In the genomic region with DNA sequence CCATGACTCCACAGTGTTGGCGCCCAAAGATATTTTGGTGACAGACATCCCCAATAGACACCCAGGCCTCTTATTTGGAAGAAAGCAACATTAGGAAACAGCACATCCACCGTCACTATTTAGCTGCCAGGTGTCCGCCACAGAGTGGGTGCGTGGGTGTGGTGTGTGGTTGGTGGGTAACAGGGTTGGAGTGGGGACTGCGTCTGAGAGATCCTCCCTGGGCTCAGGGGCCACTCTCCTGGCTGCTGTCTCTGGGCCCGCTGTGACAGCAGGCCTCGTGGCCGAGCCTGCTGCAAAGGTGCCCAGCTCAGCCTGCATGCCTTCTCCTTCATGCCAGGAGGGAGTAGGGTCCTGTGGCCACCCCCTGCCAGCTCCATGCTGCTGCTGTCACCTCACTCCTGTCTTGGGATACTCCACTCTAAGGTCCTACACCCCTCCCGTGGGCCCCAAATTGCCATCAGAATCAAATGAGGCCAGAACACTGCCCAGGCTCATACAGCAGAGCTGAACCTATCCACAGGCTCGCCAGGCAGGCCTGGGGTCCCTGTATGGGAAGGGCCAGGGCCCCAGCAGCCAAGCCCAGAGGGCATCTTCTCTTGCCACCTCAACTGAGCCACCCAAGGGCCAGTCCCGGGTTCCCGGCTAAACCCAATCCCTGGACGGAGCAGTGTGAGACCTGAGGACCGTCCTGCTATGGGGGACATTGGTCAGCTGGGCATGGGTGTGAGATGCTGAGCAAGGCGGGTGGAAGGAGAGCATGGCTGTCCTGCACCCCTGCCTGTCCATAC, we compare ENCODE assay signal across 20 cellular contexts. TPM values are rescaled to one million over a fixed set of nuclear protein-coding genes. Genes with fewer than 3 reads are reported as not detected.
DNase-seq lines count a peak whose midpoint lies in the region; ATAC-seq and TF ChIP-seq lines count a peak whose summit lies in the region.
"Had no signal": no experiment of that assay in that cellular context is flagged by ENCODE, and none has a peak within 500 bp of the region (broad histone marks: within the 10 kb centered on the region; RNA-seq: fewer than 3 reads in every experiment).

No MANE protein-coding gene starts in this region.

- TF ChIP-seq CTCF in GM23338 (conservative IDR thresholded peaks at IDR 0.05; ENCODE audit: low read depth in 2 of 2) (no peak), glutamatergic neuron (IDR thresholded peaks at IDR 0.05; ENCODE audit: partially characterized antibody, unreplicated experiment) (no peak), neural crest cell (conservative IDR thresholded peaks at IDR 0.05) (no peak), thyroid gland (IDR thresholded peaks at IDR 0.05) (no peak)

- DNase-seq in GM23338 (ENCODE audit: low spot score) (no peak), NT2/D1 (ENCODE audit: low read depth, low spot score) (no peak), glutamatergic neuron (no peak), neural crest cell (ENCODE audit: low read depth, low spot score) (no peak), retina (no peak), thyroid gland (no peak), left colon (no peak)
- DNase-seq: CD8-positive, alpha-beta T cell; KG1; MV-4-11; NCI-H187; NCI-H2107; NCI-H510A treated with DMSO at 0.1 percent for 48 hours; NCI-H774; OCI-M1; SHP77 had no signal

- ATAC-seq in GM23338 = no peak
- no peak for ATAC-seq in HG02759 (IDR thresholded peaks at IDR 0.05; ENCODE audit: unreplicated experiment)
- no peak for ATAC-seq in left colon
- ATAC-seq: CD8-positive, alpha-beta T cell; HCT116 had no signal

- H3K4me1 Mint-ChIP-seq in GM23338 (peaks cover 23% of the 10 kb centered on the region), glutamatergic neuron (ENCODE audit: low read depth, unreplicated experiment) (peaks cover 17% of the 10 kb centered on the region), neural crest cell (peaks cover 4% of the 10 kb centered on the region)

- H3K27ac Mint-ChIP-seq in GM23338 (peak overlapping the region; percentile 48; the same call in 1 of the 2 replicates), glutamatergic neuron (ENCODE audit: unreplicated experiment) (peak overlapping the region; percentile 99), neural crest cell (ENCODE audit: unreplicated experiment) (peak overlapping the region; percentile 43)
- H3K27ac Mint-ChIP-seq: CD8-positive, alpha-beta T cell had no signal

- H3K36me3 ChIP-seq in GM23338 (ENCODE audit: insufficient read depth) (peaks cover 32% of the 10 kb centered on the region), NT2/D1 (ENCODE audit: insufficient read depth, insufficient read length, low read length) (peaks cover 87% of the 10 kb centered on the region), thyroid gland (peaks cover 36 to 55% of the 10 kb centered on the region in 2 donors)

- H3K4me1 ChIP-seq in GM23338 (ENCODE audit: insufficient read depth) (peaks cover 15% of the 10 kb centered on the region), NT2/D1 (ENCODE audit: insufficient read depth, insufficient read length) (peaks cover 36% of the 10 kb centered on the region), thyroid gland (no peaks in the 10 kb centered on the region)
- H3K4me1 ChIP-seq: BLaER1 had no signal

- no peak overlapping the region for H3K4me3 ChIP-seq in GM23338
- no peak overlapping the region for H3K4me3 ChIP-seq in NT2/D1 (ENCODE audit: insufficient read length, low read depth)
- H3K4me3 ChIP-seq in thyroid gland (replicated peaks in 1 of 3) = no peak overlapping the region
- H3K4me3 ChIP-seq: BLaER1, SK-N-MC had no signal

- H3K9me3 Mint-ChIP-seq in GM23338 = no peaks in the 10 kb centered on the region
- peaks cover 11% of the 10 kb centered on the region for H3K9me3 Mint-ChIP-seq in glutamatergic neuron (ENCODE audit: unreplicated experiment)
- H3K9me3 Mint-ChIP-seq in neural crest cell = no peaks in the 10 kb centered on the region
- H3K9me3 Mint-ChIP-seq: CD8-positive, alpha-beta T cell had no signal

- H3K79me2 ChIP-seq in GM23338 (replicated peaks; ENCODE audit: insufficient read depth) = no peaks in the 10 kb centered on the region; the same call in 1 of the 2 replicates

- H3K9me3 ChIP-seq in NT2/D1 (ENCODE audit: insufficient read depth, low read length) (no peaks in the 10 kb centered on the region), thyroid gland (no peaks in the 10 kb centered on the region)
- H3K9me3 ChIP-seq: BLaER1 had no signal

- H2AFZ ChIP-seq in GM23338 = no peak overlapping the region

- H3K9me2 ChIP-seq in GM23338 (ENCODE audit: insufficient read depth) = no peaks in the 10 kb centered on the region

- H4K20me1 ChIP-seq in GM23338 (replicated peaks; ENCODE audit: insufficient read depth) = peaks cover 40% of the 10 kb centered on the region; the same call in 1 of the 2 replicates

- H3K36me3 Mint-ChIP-seq in GM23338 (ENCODE audit: low read depth) (peaks cover 66% of the 10 kb centered on the region), glutamatergic neuron (ENCODE audit: unreplicated experiment) (peaks cover 5% of the 10 kb centered on the region), neural crest cell (ENCODE audit: low read depth) (peaks cover 10% of the 10 kb centered on the region)

- H3K27me3 ChIP-seq in GM23338 (ENCODE audit: insufficient read depth) (no peaks in the 10 kb centered on the region), NT2/D1 (ENCODE audit: insufficient read depth, insufficient read length) (no peaks in the 10 kb centered on the region), thyroid gland (no peaks in the 10 kb centered on the region)
- H3K27me3 ChIP-seq: BLaER1 had no signal

- peaks cover 22% of the 10 kb centered on the region for H3K27me3 Mint-ChIP-seq in GM23338 (ENCODE audit: insufficient read depth, low read depth, poor library complexity)
- H3K27me3 Mint-ChIP-seq in glutamatergic neuron (ENCODE audit: unreplicated experiment) = peaks cover 18% of the 10 kb centered on the region
- no peaks in the 10 kb centered on the region for H3K27me3 Mint-ChIP-seq in neural crest cell (ENCODE audit: low read depth)

- 93 to 94% methylated on average over 6 to 15 of the region's 15 CpGs for WGBS in thyroid gland, 2 donors

- no peak for TF ChIP-seq POLR2A in thyroid gland (IDR thresholded peaks at IDR 0.05)

- peaks cover 50% of the 10 kb centered on the region for H3F3A ChIP-seq in GM23338 (replicated peaks; ENCODE audit: low read depth)

- H3K27ac ChIP-seq in GM23338 (ENCODE audit: low read depth) (peak overlapping the region; percentile 27), thyroid gland (no peak overlapping the region)
- H3K27ac ChIP-seq: BLaER1, SK-N-MC had no signal

- no peak overlapping the region for H3K4me2 ChIP-seq in GM23338
- H3K4me2 ChIP-seq: BLaER1 had no signal

- H3K9ac ChIP-seq in NT2/D1 (ENCODE audit: insufficient read length, low read depth) = peak overlapping the region; percentile 29
- H3K9ac ChIP-seq: BLaER1 had no signal

- H3K4me3 Mint-ChIP-seq in GM23338 = no peak overlapping the region
- no peak overlapping the region for H3K4me3 Mint-ChIP-seq in glutamatergic neuron (ENCODE audit: unreplicated experiment)
- no peak overlapping the region for H3K4me3 Mint-ChIP-seq in neural crest cell
- H3K4me3 Mint-ChIP-seq: CD8-positive, alpha-beta T cell had no signal

- intact Hi-C loops in thyroid gland (cut with DNase I) (no loop called here), left colon (cut with DNase I, micrococcal nuclease) (no loop called here)

TF ChIP-seq in GM23338, 12 proteins besides CTCF, POLR2A, EP300 and RAD21 (continues in another document):
- TF ChIP-seq JUNB (IDR thresholded peaks at IDR 0.05; ENCODE audit: unreplicated experiment) (no peak), ETS1 (IDR thresholded peaks at IDR 0.05) (no peak), STAT1 (IDR thresholded peaks at IDR 0.05; ENCODE audit: unreplicated experiment) (no peak), ZNF331 (CRISPR knock-in tag; IDR thresholded peaks at IDR 0.05; ENCODE audit: low read depth) (no peak)

RNA-seq across cellular contexts. Expression of gene TIMM44, which starts 24.7 kb away (rescaled TPM):
- total RNA-seq in GM23338 (2014; rRNA removed; shearing (Covaris generic)) = 121 and 125 TPM in 2 replicates
- polyA plus RNA-seq in GM23338 (2016; fragmentation: Nextera tagmentation; extraction: Ambion mirVana) = 128 and 131 TPM in 2 replicates
- total RNA-seq in glutamatergic neuron (ENCODE audit: unreplicated experiment) (109 TPM), neural crest cell (95.9 and 97.6 TPM in 2 replicates), thyroid gland (10 to 100 TPM; 47.4 to 85.6 (median 56.6) TPM), left colon (10 to 100 TPM; 54.1 to 69.1 TPM)

RNA-seq across cellular contexts. Expression of gene ELAVL1, which starts 37.2 kb away (rescaled TPM):
- 118 and 143 TPM in 2 replicates for total RNA-seq in GM23338 (2014; rRNA removed; shearing (Covaris generic))
- polyA plus RNA-seq in GM23338 (2016; fragmentation: Nextera tagmentation; extraction: Ambion mirVana) = 74.1 and 81.6 TPM in 2 replicates
- total RNA-seq in glutamatergic neuron (ENCODE audit: unreplicated experiment) (122 TPM), neural crest cell (209 and 211 TPM in 2 replicates), thyroid gland (10 to 100 TPM; 24.2 to 46.7 (median 42.4) TPM), left colon (10 to 100 TPM; 49.2 to 61.4 TPM)

RNA-seq across cellular contexts. Expression of gene CTXN1, which starts 42.3 kb away (rescaled TPM):
- 52.4 and 53.1 TPM in 2 replicates for total RNA-seq in GM23338 (2014; rRNA removed; shearing (Covaris generic))
- 22.3 and 22.5 TPM in 2 replicates for polyA plus RNA-seq in GM23338 (2016; fragmentation: Nextera tagmentation; extraction: Ambion mirVana)
- total RNA-seq in glutamatergic neuron (ENCODE audit: unreplicated experiment) (90.6 TPM), neural crest cell (129 and 130 TPM in 2 replicates), thyroid gland (1 to 10 TPM; 1.4 to 3.0 (median 2.0) TPM), left colon (1 to 10 TPM in 1 of 2 donors, under 1 TPM in 1; 0.61 to 5.1 TPM)
- total RNA-seq: CD8-positive, alpha-beta T cell had no signal

RNA-seq across cellular contexts. Expression of gene SNAPC2, which starts 48.1 kb away (rescaled TPM):
- total RNA-seq in GM23338 (2014; rRNA removed; shearing (Covaris generic)) = 17.2 and 25.1 TPM in 2 replicates
- 16.4 and 17.1 TPM in 2 replicates for polyA plus RNA-seq in GM23338 (2016; fragmentation: Nextera tagmentation; extraction: Ambion mirVana)
- 18.6 TPM for total RNA-seq in glutamatergic neuron (ENCODE audit: unreplicated experiment)
- 19.1 and 19.5 TPM in 2 replicates for total RNA-seq in neural crest cell
- 10 to 100 TPM in 2 of 4 donors, 1 to 10 TPM in 2; 9.3 to 14.0 (median 11.5) TPM for total RNA-seq in thyroid gland
- 10 to 100 TPM; 10.6 to 17.7 TPM for total RNA-seq in left colon

RNA-seq across cellular contexts. Expression of gene TGFBR3L, which starts 53.6 kb away (rescaled TPM):
- 1.7 and 5.6 TPM in 2 replicates for total RNA-seq in GM23338 (2014; rRNA removed; shearing (Covaris generic))
- 6.2 and 7.0 TPM in 2 replicates for polyA plus RNA-seq in GM23338 (2016; fragmentation: Nextera tagmentation; extraction: Ambion mirVana)
- total RNA-seq in glutamatergic neuron (ENCODE audit: unreplicated experiment) = 0.69 TPM
- 0.32 and 0.44 TPM in 2 replicates for total RNA-seq in neural crest cell
- total RNA-seq in thyroid gland = not detected
- total RNA-seq in left colon = under 1 TPM in 1 of 2 donors, not detected in 1; 0.53 TPM

Comparison
In these comparisons a context has a peak if more than half of its experiments do, and no peak if none do; other contexts are left out.
1. H3K27ac Mint-ChIP-seq: peak in every context shown above with its lines; median percentile 99 in glutamatergic neuron; 48 in GM23338; 43 in neural crest cell.